In the genomic region with DNA sequence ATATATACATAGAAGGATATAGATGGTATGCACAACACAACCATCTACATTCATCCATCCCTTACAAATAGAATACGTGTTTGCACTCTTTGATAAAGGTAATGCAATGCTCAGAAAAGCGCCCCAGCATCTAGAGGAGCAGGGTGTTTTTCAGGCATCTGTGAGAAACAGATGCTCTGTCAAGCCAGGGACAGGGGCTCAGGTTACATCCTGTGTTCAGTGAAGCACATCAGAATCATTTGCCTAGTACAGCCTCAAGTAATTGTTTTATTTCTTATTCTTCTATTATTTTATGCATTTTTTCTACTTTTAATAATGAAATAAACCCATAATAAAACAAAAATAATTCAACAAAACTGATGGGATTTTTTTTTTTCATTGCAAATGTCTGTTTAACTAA, we compare ENCODE assay signal across 8 cellular contexts. TPM values are rescaled to one million over a fixed set of nuclear protein-coding genes. Genes with fewer than 3 reads are reported as not detected.
DNase-seq lines count a peak whose midpoint lies in the region; ATAC-seq and TF ChIP-seq lines count a peak whose summit lies in the region.

No MANE protein-coding gene starts in this region.

- peaks cover 10% of the 10 kb centered on the region for H3K4me1 ChIP-seq in mucosa of descending colon (ENCODE audit: low read depth)

- no peak overlapping the region for H3K4me3 ChIP-seq in SU-DHL-6 (ENCODE audit: insufficient read depth, low read length, poor library complexity, severe bottlenecking)
- H3K4me3 ChIP-seq in mucosa of descending colon = no peak overlapping the region

- H3K36me3 Mint-ChIP-seq in Calu3 (ENCODE audit: insufficient read depth, unreplicated experiment) = no peaks in the 10 kb centered on the region

- no peak overlapping the region for H2AFZ ChIP-seq in SU-DHL-6 (ENCODE audit: low read depth, low read length, severe bottlenecking)

- H3F3A ChIP-seq in SU-DHL-6 (ENCODE audit: insufficient read depth) = peaks cover 15% of the 10 kb centered on the region; the same call in 1 of the 2 replicates

- no peaks in the 10 kb centered on the region for H3K79me2 ChIP-seq in SU-DHL-6 (ENCODE audit: insufficient read depth, low read length)

- ATAC-seq in GM21367 (IDR thresholded peaks at IDR 0.05; ENCODE audit: unreplicated experiment) = peak; percentile 81
- peak; percentile 73 for ATAC-seq in HG03469 (IDR thresholded peaks at IDR 0.05; ENCODE audit: unreplicated experiment)
- no peak for ATAC-seq in mucosa of descending colon

- H4K20me1 ChIP-seq in SU-DHL-6 (ENCODE audit: low read depth, low read length) = no peaks in the 10 kb centered on the region

- H3K9ac ChIP-seq in SU-DHL-6 (ENCODE audit: low read length) = 0 out of 2 replicates have a peak overlapping the region, but pooled peaks have one; percentile 4

- intact Hi-C loops in mucosa of descending colon (cut with DNase I, micrococcal nuclease) (no loop called here), Calu3 (cut with micrococcal nuclease; ENCODE audit: unreplicated experiment) (loop anchor here (5.0 kb wide), 1 partner anchor 83 kb away; no protein-coding TSS in a partner anchor)

- no peaks in the 10 kb centered on the region for H3K9me3 Mint-ChIP-seq in Calu3 (ENCODE audit: low read depth, unreplicated experiment)

- H3K9me3 ChIP-seq in SU-DHL-6 (ENCODE audit: insufficient read depth, low read length) (no peaks in the 10 kb centered on the region), mucosa of descending colon (no peaks in the 10 kb centered on the region)

- H3K4me2 ChIP-seq in SU-DHL-6 (ENCODE audit: low read depth, low read length, poor library complexity, severe bottlenecking) = peak overlapping the region; percentile 38

- H3K27me3 Mint-ChIP-seq in Calu3 (ENCODE audit: unreplicated experiment) = no peaks in the 10 kb centered on the region

- H3K27ac ChIP-seq in SU-DHL-6 (ENCODE audit: low read depth, low read length) = peak overlapping the region; percentile 83

- H3K36me3 ChIP-seq in SU-DHL-6 (ENCODE audit: low read length) = no peaks in the 10 kb centered on the region
- no peaks in the 10 kb centered on the region for H3K36me3 ChIP-seq in mucosa of descending colon (ENCODE audit: low read depth)

- H3K27me3 ChIP-seq in SU-DHL-6 (ENCODE audit: low read length) = no peaks in the 10 kb centered on the region

- no peak overlapping the region for H3K27ac Mint-ChIP-seq in Calu3 (ENCODE audit: unreplicated experiment)

- H3K4me3 Mint-ChIP-seq in Calu3 (ENCODE audit: low read depth, unreplicated experiment) = no peak overlapping the region

- DNase-seq in DMS79 treated with DMSO at 0.1 percent for 48 hours (lab: John Stamatoyannopoulos, UW) (peak; percentile 95), MV-4-11 (lab: John Stamatoyannopoulos, UW) (no peak), mucosa of descending colon (no peak), hypothalamus (lab: John Stamatoyannopoulos, UW) (no peak), Calu3 (no peak)

- TF ChIP-seq CTCF in SU-DHL-6 (IDR thresholded peaks at IDR 0.05; ENCODE audit: insufficient read depth, low read length, poor library complexity, severe bottlenecking) = no peak
- no peak for TF ChIP-seq CTCF in mucosa of descending colon (IDR thresholded peaks at IDR 0.05)
- no peak for TF ChIP-seq CTCF in Calu3 (IDR thresholded peaks at IDR 0.05; ENCODE audit: unreplicated experiment)

- CTCF ChIA-PET in Calu3 (lab: Charles Lee) = no interaction called here

- H3K9me2 ChIP-seq in SU-DHL-6 (replicated peaks; ENCODE audit: insufficient read depth, low read length) = no peaks in the 10 kb centered on the region

- H3K4me1 Mint-ChIP-seq in Calu3 (ENCODE audit: low read depth, unreplicated experiment) = peaks cover 7% of the 10 kb centered on the region

- BruUV-seq in Calu3 (replicated peaks; lab: Mats Ljungman, UMichigan) = no TSS peak

RNA-seq across cellular contexts. Expression of a gene that starts 50.5 kb away (rescaled TPM):
- total RNA-seq in mucosa of descending colon = 100 to 1,000 TPM in 1 of 3 donors, 10 to 100 TPM in 2; 66.9 to 112 (median 71.6) TPM
- total RNA-seq in Calu3 (2022) = 213 and 229 TPM in 2 replicates
